ENCODE assay signal across 15 cellular contexts in genomic region chr15:88634449-88634848, GRCh38. TPM values are rescaled to one million over a fixed set of nuclear protein-coding genes. Genes with fewer than 3 reads are reported as not detected.
A peak's percentile ranks its signal among the peaks of the same experiment; 100 is the strongest.
DNase-seq lines count a peak whose midpoint lies in the region; ATAC-seq and TF ChIP-seq lines count a peak whose summit lies in the region.
"Had no signal": no experiment of that assay in that cellular context is flagged by ENCODE, and none has a peak within 500 bp of the region (broad histone marks: within the 10 kb centered on the region; RNA-seq: fewer than 3 reads in every experiment).

No MANE protein-coding gene starts in this region.

- H3K27ac ChIP-seq in CD8-positive, alpha-beta T cell (ENCODE audit: low read depth, low read length) = peak overlapping the region; percentile 97
- H3K27ac ChIP-seq: C4-2B, SJCRH30 had no signal

- no peak for TF ChIP-seq CTCF in CD8-positive, alpha-beta T cell (IDR thresholded peaks at IDR 0.05)

- no peak for ATAC-seq in CD8-positive, alpha-beta T cell
- no peak for ATAC-seq in activated T-helper 17 cell treated with anti-CD3 and anti-CD28 coated beads, Interleukin-2, amount 50 U/mL, for 72 hours (replicated peaks)
- ATAC-seq in naive thymus-derived CD8-positive, alpha-beta T cell = no peak
- no peak for ATAC-seq in HG03159 (IDR thresholded peaks at IDR 0.05; ENCODE audit: unreplicated experiment)
- ATAC-seq: HCT116 had no signal

- CTCF ChIA-PET in CD8-positive, alpha-beta T cell (lab: Charles Lee) = interaction anchor here (0.8 to 7.4 kb wide), 2 partner anchors 19 to 30 kb away, joined by 3 to 46 read pairs; no protein-coding TSS in a partner anchor

- peaks cover 87% of the 10 kb centered on the region for H3K4me1 Mint-ChIP-seq in CD8-positive, alpha-beta T cell (ENCODE audit: low read depth)
- peaks cover 47 to 62% (median 55%) of the 10 kb centered on the region in 3 donors for H3K4me1 Mint-ChIP-seq in IgD-negative memory B cell
- H3K4me1 Mint-ChIP-seq in activated T-helper 17 cell treated with anti-CD3 and anti-CD28 coated beads, Interleukin-2, amount 50 U/mL, for 72 hours = peaks cover 53% of the 10 kb centered on the region
- peaks cover 42 to 92% (median 87%) of the 10 kb centered on the region in 4 donors for H3K4me1 Mint-ChIP-seq in naive thymus-derived CD8-positive, alpha-beta T cell

- H3K27ac Mint-ChIP-seq in CD8-positive, alpha-beta T cell = peak overlapping the region; percentile 97
- peak overlapping the region; percentile 84 to 100 (median 89) for H3K27ac Mint-ChIP-seq in IgD-negative memory B cell
- H3K27ac Mint-ChIP-seq in activated T-helper 17 cell treated with anti-CD3 and anti-CD28 coated beads, Interleukin-2, amount 50 U/mL, for 72 hours = peak overlapping the region; percentile 99
- H3K27ac Mint-ChIP-seq in naive thymus-derived CD8-positive, alpha-beta T cell = peak overlapping the region; percentile 89 to 100 (median 98)

- H3K36me3 ChIP-seq in CD8-positive, alpha-beta T cell (ENCODE audit: insufficient read depth, low read length) = peaks cover 9% of the 10 kb centered on the region

- H3K9me3 Mint-ChIP-seq in CD8-positive, alpha-beta T cell = no peaks in the 10 kb centered on the region
- H3K9me3 Mint-ChIP-seq in IgD-negative memory B cell = peaks cover 0 to 1% (median 0%) of the 10 kb centered on the region in 3 donors
- no peaks in the 10 kb centered on the region for H3K9me3 Mint-ChIP-seq in activated T-helper 17 cell treated with anti-CD3 and anti-CD28 coated beads, Interleukin-2, amount 50 U/mL, for 72 hours
- no peaks in the 10 kb centered on the region for H3K9me3 Mint-ChIP-seq in naive thymus-derived CD8-positive, alpha-beta T cell

- H3K27me3 Mint-ChIP-seq in CD8-positive, alpha-beta T cell (ENCODE audit: low read depth) = no peaks in the 10 kb centered on the region
- peaks cover 3% of the 10 kb centered on the region for H3K27me3 Mint-ChIP-seq in IgD-negative memory B cell
- no peaks in the 10 kb centered on the region for H3K27me3 Mint-ChIP-seq in activated T-helper 17 cell treated with anti-CD3 and anti-CD28 coated beads, Interleukin-2, amount 50 U/mL, for 72 hours
- H3K27me3 Mint-ChIP-seq in naive thymus-derived CD8-positive, alpha-beta T cell = no peaks in the 10 kb centered on the region

- peaks cover 49% of the 10 kb centered on the region for H3K36me3 Mint-ChIP-seq in CD8-positive, alpha-beta T cell
- peaks cover 7% of the 10 kb centered on the region for H3K36me3 Mint-ChIP-seq in IgD-negative memory B cell
- H3K36me3 Mint-ChIP-seq in activated T-helper 17 cell treated with anti-CD3 and anti-CD28 coated beads, Interleukin-2, amount 50 U/mL, for 72 hours (ENCODE audit: low read depth) = peaks cover 97% of the 10 kb centered on the region
- H3K36me3 Mint-ChIP-seq in naive thymus-derived CD8-positive, alpha-beta T cell = peaks cover 0 to 31% (median 26%) of the 10 kb centered on the region in 3 donors

- DNase-seq in CD8-positive, alpha-beta T cell = no peak
- no peak for DNase-seq in naive thymus-derived CD8-positive, alpha-beta T cell
- no peak for DNase-seq in cerebellum (ENCODE audit: low spot score)
- DNase-seq in hypothalamus (lab: John Stamatoyannopoulos, UW) = no peak
- DNase-seq: EL; mesenchymal stem cell; NCI-H1092 treated with DMSO at 0.1 percent for 48 hours; NCI-H2227 treated with DMSO at 0.1 percent for 48 hours; SJCRH30; stimulated activated CD4-positive, alpha-beta T cell treated with anti-CD3 and anti-CD28 coated beads, Interleukin-4, amount 100 ng/mL, for 4 hours had no signal

- H3K4me3 Mint-ChIP-seq in CD8-positive, alpha-beta T cell = no peak overlapping the region
- peak overlapping the region in 2 of 4 donors; percentile 47 to 71 for H3K4me3 Mint-ChIP-seq in IgD-negative memory B cell
- H3K4me3 Mint-ChIP-seq in activated T-helper 17 cell treated with anti-CD3 and anti-CD28 coated beads, Interleukin-2, amount 50 U/mL, for 72 hours = peak overlapping the region; percentile 20
- H3K4me3 Mint-ChIP-seq in naive thymus-derived CD8-positive, alpha-beta T cell = peak overlapping the region in 7 of 10 donors; percentile 14 to 94 (median 51)

- no peaks in the 10 kb centered on the region for H3K9me3 ChIP-seq in CD8-positive, alpha-beta T cell (ENCODE audit: low read length)
- H3K9me3 ChIP-seq: SJCRH30 had no signal

- H3K4me3 ChIP-seq in CD8-positive, alpha-beta T cell (ENCODE audit: low read depth, low read length) = no peak overlapping the region
- H3K4me3 ChIP-seq: SJCRH30 had no signal

- intact Hi-C loops in CD8-positive, alpha-beta T cell (cut with DNase I, micrococcal nuclease) = no loop called here

- no peaks in the 10 kb centered on the region for H3K27me3 ChIP-seq in CD8-positive, alpha-beta T cell (ENCODE audit: insufficient read depth, low read length)
- H3K27me3 ChIP-seq: SJCRH30 had no signal

- peaks cover 87% of the 10 kb centered on the region for H3K4me1 ChIP-seq in CD8-positive, alpha-beta T cell (ENCODE audit: insufficient read depth, low read length)

- POLR2A ChIA-PET in CD8-positive, alpha-beta T cell (lab: Charles Lee) = interaction anchor here (1.1 to 2.2 kb wide), 4 partner anchors 15 to 244 kb away, joined by 3 to 7 read pairs (median 5); partner anchors contain the start of genes MRPL46 and MRPS11
- POLR2A ChIA-PET in naive thymus-derived CD8-positive, alpha-beta T cell (lab: Charles Lee) = interaction anchor here (1.4 to 4.3 kb wide), 2 partner anchors 9 to 14 kb away, joined by 4 to 40 read pairs; no protein-coding TSS in a partner anchor

RNA-seq across cellular contexts. Expression of gene ISG20, which starts 4.4 kb away (rescaled TPM):
- total RNA-seq in CD8-positive, alpha-beta T cell = 10 to 100 TPM; 89.2 to 93.4 TPM
- polyA plus RNA-seq in IgD-negative memory B cell = 760 TPM
- 10 to 100 TPM; 34.9 to 89.7 TPM for total RNA-seq in activated T-helper 17 cell treated with anti-CD3 and anti-CD28 coated beads, Interleukin-2, amount 50 U/mL, for 72 hours
- total RNA-seq in naive thymus-derived CD8-positive, alpha-beta T cell = 100 to 1,000 TPM; 142 to 143 TPM
- polyA plus RNA-seq in naive thymus-derived CD8-positive, alpha-beta T cell = 100 to 1,000 TPM; 422 to 562 (median 537) TPM
- total RNA-seq in cerebellum = 0.18 TPM

RNA-seq across cellular contexts. Expression of gene AEN, which starts 13.3 kb away (rescaled TPM):
- 10 to 100 TPM; 26.9 to 27.7 TPM for total RNA-seq in CD8-positive, alpha-beta T cell
- polyA plus RNA-seq in IgD-negative memory B cell = 40.8 TPM
- total RNA-seq in activated T-helper 17 cell treated with anti-CD3 and anti-CD28 coated beads, Interleukin-2, amount 50 U/mL, for 72 hours = 10 to 100 TPM; 43.6 to 53.8 TPM
- 10 to 100 TPM; 49.6 to 51.6 TPM for total RNA-seq in naive thymus-derived CD8-positive, alpha-beta T cell
- 10 to 100 TPM; 18.0 to 32.9 (median 25.7) TPM for polyA plus RNA-seq in naive thymus-derived CD8-positive, alpha-beta T cell
- 4.4 TPM for total RNA-seq in cerebellum

Comparison
In these comparisons a context has a peak if more than half of its experiments do, and no peak if none do; other contexts are left out.
1. RNA of gene ISG20, which starts 4.4 kb away (total RNA-seq): 142 to 143 TPM in naive thymus-derived CD8-positive, alpha-beta T cell, 89.2 to 93.4 TPM in CD8-positive, alpha-beta T cell and 34.9 to 89.7 TPM in activated T-helper 17 cell treated with anti-CD3 and anti-CD28 coated beads, Interleukin-2, amount 50 U/mL, for 72 hours; 0.18 TPM in cerebellum (single experiment); every median in the first group is over 10 times any median in the second.
2. Peak in every context shown above with its lines, with median percentiles within 50 percentile points of each other: H3K27ac Mint-ChIP-seq.